In genomic region chr17:76335716-76336381, GRCh38 we compare ENCODE assay signal across 2 cellular contexts.
TF ChIP-seq lines count a peak whose summit lies in the region.

No MANE protein-coding gene starts in this region.

TF ChIP-seq in HepG2, 621 proteins besides CTCF, POLR2A, EP300 and RAD21:
- TF ChIP-seq ZNF121 (CRISPR knock-in tag; IDR thresholded peaks at IDR 0.05) (peak; percentile 75), ZNF652 (CRISPR knock-in tag; IDR thresholded peaks at IDR 0.05; ENCODE audit: borderline replicate concordance, low read depth) (no peak), ZNF460 (CRISPR knock-in tag; IDR thresholded peaks at IDR 0.05; ENCODE audit: borderline replicate concordance) (0 out of 2 replicates have a peak, but pooled peaks have one; percentile 36)

TF ChIP-seq in K562, 482 proteins besides CTCF, POLR2A, EP300 and RAD21:
- no peak for TF ChIP-seq NCOA1 (IDR thresholded peaks at IDR 0.05; ENCODE audit: low read depth)
- TF ChIP-seq ZNF121 (CRISPR knock-in tag; conservative IDR thresholded peaks at IDR 0.05): 0 out of 2 replicates have a peak, but pooled peaks have one; percentile 39
TF ChIP-seq in K562: peak in this region for 1.
